28 cellular contexts compared by ENCODE assay signal in genomic region chr1:169924829-169925228, GRCh38.
"Had no signal": no experiment of that assay in that cellular context is flagged by ENCODE, and none has a peak within 500 bp of the region (broad histone marks: within the 10 kb centered on the region; RNA-seq: fewer than 3 reads in every experiment).

No MANE protein-coding gene starts in this region.

- H3K27ac ChIP-seq: coronary artery, esophagus muscularis mucosa, neural progenitor cell, parathyroid adenoma, spleen, testis, tibial artery, uterus had no signal

- H3K4me1 Mint-ChIP-seq: neural progenitor cell; stimulated activated memory B cell treated with anti-CD40 and anti-IgM and Interleukin-4, amounts not matched to agents 10 μg/mL and 1 μg/mL and 100 μg/mL, for 72 hours had no signal

- H3K9me3 ChIP-seq: esophagus muscularis mucosa, mucosa of descending colon, spleen, testis, tibial artery, upper lobe of right lung, uterus had no signal

- H3K9ac ChIP-seq: neural progenitor cell, parathyroid adenoma had no signal

- H3K4me3 Mint-ChIP-seq: immature natural killer cell; memory B cell; mesothelial cell of epicardium; naive thymus-derived CD4-positive, alpha-beta T cell; nephron; neural progenitor cell; stimulated activated memory B cell treated with anti-CD40 and anti-IgM and Interleukin-4, amounts not matched to agents 10 μg/mL and 1 μg/mL and 100 μg/mL, for 72 hours had no signal

- H3K4me1 ChIP-seq: neural progenitor cell, parathyroid adenoma, spleen, testis, tibial artery, uterus had no signal

- H3K27me3 Mint-ChIP-seq: memory B cell; naive thymus-derived CD4-positive, alpha-beta T cell; progenitor cell of endocrine pancreas; stimulated activated memory B cell treated with anti-CD40 and anti-IgM and Interleukin-4, amounts not matched to agents 10 μg/mL and 1 μg/mL and 100 μg/mL, for 72 hours had no signal

- H3K36me3 ChIP-seq: neural progenitor cell, uterus had no signal

- DNase-seq: dermis blood vessel endothelial cell; effector memory CD4-positive, alpha-beta T cell; foreskin melanocyte; hypothalamus; immature natural killer cell; kidney glomerular epithelial cell; left colon; mucosa of descending colon; naive thymus-derived CD4-positive, alpha-beta T cell; spleen; stimulated activated CD4-positive, alpha-beta T cell treated with anti-CD3 and anti-CD28 coated beads, Interleukin-4, amount 100 ng/mL, for 4 hours; stimulated activated naive CD8-positive, alpha-beta T cell treated with anti-CD3 and anti-CD28 coated beads, Interleukin-15, Interleukin-2, amounts not matched to agents 100 U/mL and 50 U/mL, for 24 hours; substantia nigra; testis; tibial artery; upper lobe of right lung; uterus had no signal

- ATAC-seq: left colon; mucosa of descending colon; naive thymus-derived CD4-positive, alpha-beta T cell; sciatic nerve; stimulated activated memory B cell treated with anti-CD40 and anti-IgM and Interleukin-4, amounts not matched to agents 10 μg/mL and 1 μg/mL and 100 μg/mL, for 72 hours; stimulated activated naive CD8-positive, alpha-beta T cell treated with anti-CD3 and anti-CD28 coated beads, Interleukin-15, Interleukin-2, amounts not matched to agents 100 U/mL and 50 U/mL, for 24 hours had no signal

- H3K4me2 ChIP-seq: neural progenitor cell had no signal

- H2AFZ ChIP-seq: neural progenitor cell, parathyroid adenoma had no signal

- H3K4me3 ChIP-seq: coronary artery, esophagus muscularis mucosa, lung, mucosa of descending colon, neural progenitor cell, spleen, testis, tibial artery, upper lobe of right lung, uterus had no signal

- H3K27me3 ChIP-seq: esophagus muscularis mucosa, neural progenitor cell, spleen, testis, tibial artery, upper lobe of right lung, uterus had no signal

- H3K27ac Mint-ChIP-seq: immature natural killer cell; memory B cell; mesothelial cell of epicardium; naive thymus-derived CD4-positive, alpha-beta T cell; nephron; neural progenitor cell; progenitor cell of endocrine pancreas; stimulated activated memory B cell treated with anti-CD40 and anti-IgM and Interleukin-4, amounts not matched to agents 10 μg/mL and 1 μg/mL and 100 μg/mL, for 72 hours had no signal

- H3K79me2 ChIP-seq: parathyroid adenoma had no signal

- H3K36me3 Mint-ChIP-seq: mesothelial cell of epicardium, neural progenitor cell had no signal

- H3K9me3 Mint-ChIP-seq: immature natural killer cell; memory B cell; mesothelial cell of epicardium; naive thymus-derived CD4-positive, alpha-beta T cell; nephron; neural progenitor cell; stimulated activated memory B cell treated with anti-CD40 and anti-IgM and Interleukin-4, amounts not matched to agents 10 μg/mL and 1 μg/mL and 100 μg/mL, for 72 hours had no signal
